In genomic region chr11:65353900-65354264, GRCh38 we compare ENCODE assay signal across 1 cellular context.
TF ChIP-seq lines count a peak whose summit lies in the region.

No MANE protein-coding gene starts in this region.

TF ChIP-seq in K562, 482 proteins besides CTCF, POLR2A, EP300 and RAD21 (continues in another document):
- TF ChIP-seq BCOR (IDR thresholded peaks at IDR 0.05) (no peak), ZNF212 (CRISPR knock-in tag; IDR thresholded peaks at IDR 0.05) (no peak), SMAD4 (CRISPR knock-in tag; conservative IDR thresholded peaks at IDR 0.05) (no peak), NFIC (IDR thresholded peaks at IDR 0.05) (no peak), GABPA (tag; conservative IDR thresholded peaks at IDR 0.05; ENCODE audit: low read depth) (no peak), ETV5 (CRISPR knock-in tag; IDR thresholded peaks at IDR 0.05; ENCODE audit: low read depth) (no peak), ZNF316 (IDR thresholded peaks at IDR 0.05) (no peak), HNRNPL (IDR thresholded peaks at IDR 0.05; ENCODE audit: low read depth, low read length) (no peak), NONO (IDR thresholded peaks at IDR 0.05; ENCODE audit: low read depth in 2 of 2, low read length in 1 of 2) (no peak), FOXP4 (CRISPR knock-in tag; IDR thresholded peaks at IDR 0.05; ENCODE audit: borderline replicate concordance) (no peak), ATF1 (CRISPR knock-in tag; IDR thresholded peaks at IDR 0.05) (no peak), ATF1 (tag; IDR thresholded peaks at IDR 0.05) (no peak), TGIF2 (CRISPR knock-in tag; IDR thresholded peaks at IDR 0.05) (no peak), SUPT5H (IDR thresholded peaks at IDR 0.05) (peak; percentile 62), POLR2B (IDR thresholded peaks at IDR 0.05; ENCODE audit: low read depth, partially characterized antibody) (peak; percentile 56), MCM5 (IDR thresholded peaks at IDR 0.05; ENCODE audit: low read depth) (no peak), BCL6 (CRISPR knock-in tag; IDR thresholded peaks at IDR 0.05) (no peak), JUNB (CRISPR knock-in tag; conservative IDR thresholded peaks at IDR 0.05) (no peak), ZNF407 (IDR thresholded peaks at IDR 0.05; ENCODE audit: low read depth) (peak; percentile 47; the same call in 1 of the 2 replicates), CREB1 (IDR thresholded peaks at IDR 0.05) (no peak), CREB1 (CRISPR knock-in tag; IDR thresholded peaks at IDR 0.05) (no peak), FOXO4 (CRISPR knock-in tag; IDR thresholded peaks at IDR 0.05) (no peak), LEF1 (IDR thresholded peaks at IDR 0.05) (no peak)
- TF ChIP-seq, protein P1, sequence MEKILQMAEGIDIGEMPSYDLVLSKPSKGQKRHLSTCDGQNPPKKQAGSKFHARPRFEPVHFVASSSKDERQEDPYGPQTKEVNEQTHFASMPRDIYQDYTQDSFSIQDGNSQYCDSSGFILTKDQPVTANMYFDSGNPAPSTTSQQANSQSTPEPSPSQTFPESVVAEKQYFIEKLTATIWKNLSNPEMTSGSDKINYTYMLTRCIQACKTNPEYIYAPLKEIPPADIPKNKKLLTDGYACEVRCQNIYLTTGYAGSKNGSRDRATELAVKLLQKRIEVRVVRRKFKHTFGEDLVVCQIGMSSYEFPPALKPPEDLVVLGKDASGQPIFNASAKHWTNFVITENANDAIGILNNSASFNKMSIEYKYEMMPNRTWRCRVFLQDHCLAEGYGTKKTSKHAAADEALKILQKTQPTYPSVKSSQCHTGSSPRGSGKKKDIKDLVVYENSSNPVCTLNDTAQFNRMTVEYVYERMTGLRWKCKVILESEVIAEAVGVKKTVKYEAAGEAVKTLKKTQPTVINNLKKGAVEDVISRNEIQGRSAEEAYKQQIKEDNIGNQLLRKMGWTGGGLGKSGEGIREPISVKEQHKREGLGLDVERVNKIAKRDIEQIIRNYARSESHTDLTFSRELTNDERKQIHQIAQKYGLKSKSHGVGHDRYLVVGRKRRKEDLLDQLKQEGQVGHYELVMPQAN (IDR thresholded peaks at IDR 0.05; ENCODE audit: borderline replicate concordance): no peak
- TF ChIP-seq, protein P2, sequence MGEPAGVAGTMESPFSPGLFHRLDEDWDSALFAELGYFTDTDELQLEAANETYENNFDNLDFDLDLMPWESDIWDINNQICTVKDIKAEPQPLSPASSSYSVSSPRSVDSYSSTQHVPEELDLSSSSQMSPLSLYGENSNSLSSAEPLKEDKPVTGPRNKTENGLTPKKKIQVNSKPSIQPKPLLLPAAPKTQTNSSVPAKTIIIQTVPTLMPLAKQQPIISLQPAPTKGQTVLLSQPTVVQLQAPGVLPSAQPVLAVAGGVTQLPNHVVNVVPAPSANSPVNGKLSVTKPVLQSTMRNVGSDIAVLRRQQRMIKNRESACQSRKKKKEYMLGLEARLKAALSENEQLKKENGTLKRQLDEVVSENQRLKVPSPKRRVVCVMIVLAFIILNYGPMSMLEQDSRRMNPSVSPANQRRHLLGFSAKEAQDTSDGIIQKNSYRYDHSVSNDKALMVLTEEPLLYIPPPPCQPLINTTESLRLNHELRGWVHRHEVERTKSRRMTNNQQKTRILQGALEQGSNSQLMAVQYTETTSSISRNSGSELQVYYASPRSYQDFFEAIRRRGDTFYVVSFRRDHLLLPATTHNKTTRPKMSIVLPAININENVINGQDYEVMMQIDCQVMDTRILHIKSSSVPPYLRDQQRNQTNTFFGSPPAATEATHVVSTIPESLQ (CRISPR knock-in tag; IDR thresholded peaks at IDR 0.05): 0 out of 2 replicates have a peak, but pooled peaks have one; percentile 39
- TF ChIP-seq, protein P3, sequence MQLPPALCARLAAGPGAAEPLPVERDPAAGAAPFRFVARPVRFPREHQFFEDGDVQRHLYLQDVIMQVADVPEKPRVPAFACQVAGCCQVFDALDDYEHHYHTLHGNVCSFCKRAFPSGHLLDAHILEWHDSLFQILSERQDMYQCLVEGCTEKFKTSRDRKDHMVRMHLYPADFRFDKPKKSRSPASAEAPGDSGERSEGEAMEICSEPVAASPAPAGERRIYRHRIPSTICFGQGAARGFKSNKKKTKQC (CRISPR knock-in tag; IDR thresholded peaks at IDR 0.05): peak; percentile 83; the same call in 1 of the 2 replicates
- TF ChIP-seq, protein P4, sequence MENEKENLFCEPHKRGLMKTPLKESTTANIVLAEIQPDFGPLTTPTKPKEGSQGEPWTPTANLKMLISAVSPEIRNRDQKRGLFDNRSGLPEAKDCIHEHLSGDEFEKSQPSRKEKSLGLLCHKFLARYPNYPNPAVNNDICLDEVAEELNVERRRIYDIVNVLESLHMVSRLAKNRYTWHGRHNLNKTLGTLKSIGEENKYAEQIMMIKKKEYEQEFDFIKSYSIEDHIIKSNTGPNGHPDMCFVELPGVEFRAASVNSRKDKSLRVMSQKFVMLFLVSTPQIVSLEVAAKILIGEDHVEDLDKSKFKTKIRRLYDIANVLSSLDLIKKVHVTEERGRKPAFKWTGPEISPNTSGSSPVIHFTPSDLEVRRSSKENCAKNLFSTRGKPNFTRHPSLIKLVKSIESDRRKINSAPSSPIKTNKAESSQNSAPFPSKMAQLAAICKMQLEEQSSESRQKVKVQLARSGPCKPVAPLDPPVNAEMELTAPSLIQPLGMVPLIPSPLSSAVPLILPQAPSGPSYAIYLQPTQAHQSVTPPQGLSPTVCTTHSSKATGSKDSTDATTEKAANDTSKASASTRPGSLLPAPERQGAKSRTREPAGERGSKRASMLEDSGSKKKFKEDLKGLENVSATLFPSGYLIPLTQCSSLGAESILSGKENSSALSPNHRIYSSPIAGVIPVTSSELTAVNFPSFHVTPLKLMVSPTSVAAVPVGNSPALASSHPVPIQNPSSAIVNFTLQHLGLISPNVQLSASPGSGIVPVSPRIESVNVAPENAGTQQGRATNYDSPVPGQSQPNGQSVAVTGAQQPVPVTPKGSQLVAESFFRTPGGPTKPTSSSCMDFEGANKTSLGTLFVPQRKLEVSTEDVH (IDR thresholded peaks at IDR 0.05; ENCODE audit: low read depth, partially characterized antibody): no peak
- TF ChIP-seq, protein P5, sequence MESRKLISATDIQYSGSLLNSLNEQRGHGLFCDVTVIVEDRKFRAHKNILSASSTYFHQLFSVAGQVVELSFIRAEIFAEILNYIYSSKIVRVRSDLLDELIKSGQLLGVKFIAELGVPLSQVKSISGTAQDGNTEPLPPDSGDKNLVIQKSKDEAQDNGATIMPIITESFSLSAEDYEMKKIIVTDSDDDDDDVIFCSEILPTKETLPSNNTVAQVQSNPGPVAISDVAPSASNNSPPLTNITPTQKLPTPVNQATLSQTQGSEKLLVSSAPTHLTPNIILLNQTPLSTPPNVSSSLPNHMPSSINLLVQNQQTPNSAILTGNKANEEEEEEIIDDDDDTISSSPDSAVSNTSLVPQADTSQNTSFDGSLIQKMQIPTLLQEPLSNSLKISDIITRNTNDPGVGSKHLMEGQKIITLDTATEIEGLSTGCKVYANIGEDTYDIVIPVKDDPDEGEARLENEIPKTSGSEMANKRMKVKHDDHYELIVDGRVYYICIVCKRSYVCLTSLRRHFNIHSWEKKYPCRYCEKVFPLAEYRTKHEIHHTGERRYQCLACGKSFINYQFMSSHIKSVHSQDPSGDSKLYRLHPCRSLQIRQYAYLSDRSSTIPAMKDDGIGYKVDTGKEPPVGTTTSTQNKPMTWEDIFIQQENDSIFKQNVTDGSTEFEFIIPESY (CRISPR knock-in tag; IDR thresholded peaks at IDR 0.05): no peak
